Comparison of ENCODE assay signal across 15 cellular contexts in genomic region chr1:22786719-22787489, GRCh38.
DNase-seq lines count a peak whose midpoint lies in the region; ATAC-seq, FAIRE-seq and TF ChIP-seq lines count a peak whose summit lies in the region.
"Had no signal": no experiment of that assay in that cellular context is flagged by ENCODE, and none has a peak within 500 bp of the region (broad histone marks: within the 10 kb centered on the region; RNA-seq: fewer than 3 reads in every experiment).

No MANE protein-coding gene starts in this region.

- peaks cover 31% of the 10 kb centered on the region for H3K27me3 Mint-ChIP-seq in T-helper 17 cell

- peaks cover 28% of the 10 kb centered on the region for H3K4me1 ChIP-seq in mesenchymal stem cell (ENCODE audit: control insufficient read depth, insufficient read depth, low read depth, low read length)

- H3K4ac ChIP-seq in mesenchymal stem cell (ENCODE audit: low read depth in 1 of 2, low read length in 2 of 2): no peak overlapping the region

- no peak overlapping the region for H2BK12ac ChIP-seq in mesenchymal stem cell (ENCODE audit: low read length in 2 of 2)

- no peak overlapping the region for H2BK5ac ChIP-seq in mesenchymal stem cell (ENCODE audit: low read depth, low read length, poor library complexity, severe bottlenecking)

- H3K4me1 Mint-ChIP-seq in T-helper 17 cell: no peaks in the 10 kb centered on the region
- no peaks in the 10 kb centered on the region for H3K4me1 Mint-ChIP-seq in stimulated activated effector memory CD8-positive, alpha-beta T cell treated with anti-CD3 and anti-CD28 coated beads, Interleukin-12 subunit alpha, Interleukin-12 subunit beta, amount 100 ng/mL, for 72 hours
- H3K4me1 Mint-ChIP-seq: B cell; CD4-positive, alpha-beta memory T cell had no signal

- H3K4me2 ChIP-seq in mesenchymal stem cell (ENCODE audit: low read length, poor library complexity, severe bottlenecking): no peak overlapping the region

- no peak overlapping the region for H3K4me3 Mint-ChIP-seq in T-helper 17 cell
- no peak overlapping the region for H3K4me3 Mint-ChIP-seq in stimulated activated effector memory CD8-positive, alpha-beta T cell treated with anti-CD3 and anti-CD28 coated beads, Interleukin-12 subunit alpha, Interleukin-12 subunit beta, amount 100 ng/mL, for 72 hours
- H3K4me3 Mint-ChIP-seq: B cell; CD4-positive, alpha-beta memory T cell had no signal

- no peak for TF ChIP-seq POLR2A in GM12891 (IDR thresholded peaks at IDR 0.05; ENCODE audit: low read depth, low read length)

- no peak overlapping the region for H2AFZ ChIP-seq in mesenchymal stem cell (ENCODE audit: low read depth, low read length)
- H2AFZ ChIP-seq: GM23248 had no signal

- no peak overlapping the region for H3K27ac ChIP-seq in mesenchymal stem cell (ENCODE audit: low read length, poor library complexity, severe bottlenecking)
- H3K27ac ChIP-seq: C4-2B, GM23248, HL-60 had no signal

- ATAC-seq in T-helper 17 cell: no peak
- peak; percentile 35 for ATAC-seq in stimulated activated effector memory CD8-positive, alpha-beta T cell treated with anti-CD3 and anti-CD28 coated beads, Interleukin-12 subunit alpha, Interleukin-12 subunit beta, amount 100 ng/mL, for 72 hours
- ATAC-seq: GM12878 had no signal

- no peak overlapping the region for H2BK15ac ChIP-seq in mesenchymal stem cell (ENCODE audit: low read depth, poor library complexity, severe bottlenecking)

- H3K27me3 ChIP-seq in mesenchymal stem cell (ENCODE audit: control insufficient read depth in 1 of 2, insufficient read depth in 1 of 2, low read length in 2 of 2): peaks cover 0 to 22% of the 10 kb centered on the region in 2 experiments

- H3K9me3 ChIP-seq in T-helper 17 cell (ENCODE audit: control insufficient read depth, low read length, poor library complexity, severe bottlenecking) (no peaks in the 10 kb centered on the region), mesenchymal stem cell (ENCODE audit: control insufficient read depth, low read length) (no peaks in the 10 kb centered on the region)

- H3K14ac ChIP-seq in mesenchymal stem cell (ENCODE audit: low read length in 2 of 2): no peak overlapping the region

- H3K9ac ChIP-seq in mesenchymal stem cell (ENCODE audit: low read length): no peak overlapping the region
- H3K9ac ChIP-seq: GM23248 had no signal

- 95% methylated on average over 3 of the region's 4 CpGs for WGBS in mesenchymal stem cell

- peak overlapping the region; percentile 2 for H2AK5ac ChIP-seq in mesenchymal stem cell (ENCODE audit: low read length, severe bottlenecking)

- H3K27ac Mint-ChIP-seq in T-helper 17 cell: peak overlapping the region; percentile 64
- no peak overlapping the region for H3K27ac Mint-ChIP-seq in stimulated activated effector memory CD8-positive, alpha-beta T cell treated with anti-CD3 and anti-CD28 coated beads, Interleukin-12 subunit alpha, Interleukin-12 subunit beta, amount 100 ng/mL, for 72 hours
- H3K27ac Mint-ChIP-seq: B cell; CD4-positive, alpha-beta memory T cell had no signal

- H3K4me3 ChIP-seq in mesenchymal stem cell (ENCODE audit: insufficient read depth in 1 of 2, low read depth in 1 of 2, low read length in 2 of 2): no peak overlapping the region
- H3K4me3 ChIP-seq: GM12878, GM23248 had no signal

- no peaks in the 10 kb centered on the region for H3K36me3 Mint-ChIP-seq in T-helper 17 cell (ENCODE audit: low read depth)
- H3K36me3 Mint-ChIP-seq in stimulated activated effector memory CD8-positive, alpha-beta T cell treated with anti-CD3 and anti-CD28 coated beads, Interleukin-12 subunit alpha, Interleukin-12 subunit beta, amount 100 ng/mL, for 72 hours: no peaks in the 10 kb centered on the region
- H3K36me3 Mint-ChIP-seq: CD4-positive, alpha-beta memory T cell had no signal

- H3K18ac ChIP-seq in mesenchymal stem cell (ENCODE audit: low read depth in 1 of 2, low read length in 2 of 2): no peak overlapping the region

- H3K79me1 ChIP-seq in mesenchymal stem cell (replicated peaks; ENCODE audit: low read length, poor library complexity, severe bottlenecking): peaks cover 46% of the 10 kb centered on the region

- no peak overlapping the region for H3K23ac ChIP-seq in mesenchymal stem cell (ENCODE audit: low read length in 2 of 2)

- no peak overlapping the region for H4K91ac ChIP-seq in mesenchymal stem cell (ENCODE audit: low read length)

- FAIRE-seq in GM12891 (lab: Jason Lieb, UNC): peak; percentile 35
- FAIRE-seq: GM12878 had no signal

- DNase-seq in GM12891 (ENCODE audit: insufficient read length, low spot score): no peak
- DNase-seq in T-helper 17 cell: no peak
- DNase-seq in mesenchymal stem cell: no peak
- no peak for DNase-seq in stimulated activated effector memory CD8-positive, alpha-beta T cell treated with anti-CD3 and anti-CD28 coated beads, Interleukin-12 subunit alpha, Interleukin-12 subunit beta, amount 100 ng/mL, for 72 hours (ENCODE audit: low spot score in 2 of 2)
- DNase-seq in NCI-H2171 (lab: John Stamatoyannopoulos, UW): no peak
- DNase-seq in cerebellum (ENCODE audit: low spot score): no peak
- no peak for DNase-seq in C1 segment of cervical spinal cord (lab: John Stamatoyannopoulos, UW)
- DNase-seq: ACHN; CD4-positive, alpha-beta memory T cell; DMS79; GM23248 had no signal

- H3K36me3 ChIP-seq in mesenchymal stem cell (ENCODE audit: control insufficient read depth in 1 of 2, insufficient read depth in 2 of 2, low read depth in 1 of 2, low read length in 2 of 2): peaks cover 0 to 31% of the 10 kb centered on the region in 2 experiments

- H2BK120ac ChIP-seq in mesenchymal stem cell (ENCODE audit: low read depth, low read length): no peak overlapping the region

- no peaks in the 10 kb centered on the region for H3K9me3 Mint-ChIP-seq in stimulated activated effector memory CD8-positive, alpha-beta T cell treated with anti-CD3 and anti-CD28 coated beads, Interleukin-12 subunit alpha, Interleukin-12 subunit beta, amount 100 ng/mL, for 72 hours
- H3K9me3 Mint-ChIP-seq: CD4-positive, alpha-beta memory T cell had no signal

- H4K8ac ChIP-seq in mesenchymal stem cell (ENCODE audit: low read length): no peak overlapping the region

TF ChIP-seq in GM12891, 5 proteins besides CTCF, POLR2A, EP300 and RAD21:
- no peak for TF ChIP-seq POU2F2 (IDR thresholded peaks at IDR 0.05; ENCODE audit: low read depth, low read length)
- TF ChIP-seq TAF1 (IDR thresholded peaks at IDR 0.05; ENCODE audit: low read depth, low read length): no peak
- TF ChIP-seq PAX5 (IDR thresholded peaks at IDR 0.05; ENCODE audit: insufficient read depth, low read length, severe bottlenecking): no peak
- TF ChIP-seq POLR2AphosphoS5 (IDR thresholded peaks at IDR 0.05; ENCODE audit: low read depth, low read length): no peak
- no peak for TF ChIP-seq SPI1 (IDR thresholded peaks at IDR 0.05; ENCODE audit: low read depth, low read length)
